Comparison of ENCODE assay signal across 19 cellular contexts in the genomic region with DNA sequence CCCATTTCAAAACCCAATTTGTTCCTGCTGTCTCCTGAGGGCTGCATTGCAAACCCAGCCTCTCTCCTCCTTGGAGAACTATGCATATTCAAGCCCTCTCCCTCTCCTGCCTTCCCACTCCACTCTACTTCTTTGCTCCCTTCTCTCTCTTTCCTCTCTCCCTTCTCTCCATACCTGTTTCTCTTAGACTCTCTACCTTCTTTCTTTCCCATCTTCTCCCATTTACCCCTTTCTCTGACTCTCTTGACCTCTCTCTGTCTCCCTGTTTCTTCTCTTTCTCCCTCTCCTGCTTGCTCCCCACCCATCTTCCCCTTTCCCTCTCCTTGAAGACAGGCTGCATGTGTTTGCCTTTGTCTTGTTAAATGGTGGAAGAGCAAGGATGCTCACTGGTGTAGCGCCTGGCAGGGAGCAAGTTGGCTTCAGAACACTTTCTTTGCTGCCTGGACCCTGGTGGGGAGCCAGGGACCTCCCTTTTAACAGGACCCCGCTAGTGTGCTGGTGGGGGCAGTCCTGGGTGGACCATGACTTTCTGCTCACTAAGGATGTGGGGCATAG.
"Had no signal": no experiment of that assay in that cellular context is flagged by ENCODE, and none has a peak within 500 bp of the region (broad histone marks: within the 10 kb centered on the region; RNA-seq: fewer than 3 reads in every experiment).

No MANE protein-coding gene starts in this region.

- DNase-seq: esophagus squamous epithelium; left colon; naive B cell; retina; right lobe of liver; spleen; stimulated activated CD4-positive, alpha-beta T cell treated with anti-CD3 and anti-CD28 coated beads, Interleukin-15, amount 100 ng/mL, for 24 hours; stimulated activated CD4-positive, alpha-beta T cell treated with anti-CD3 and anti-CD28 coated beads, Interleukin-1b, Interleukin-23, amount 100 ng/mL, for 48 hours; stimulated activated CD4-positive, alpha-beta T cell treated with anti-CD3 and anti-CD28 coated beads, Interleukin-4, amount 100 ng/mL, for 24 hours; tibial artery; upper lobe of right lung had no signal

- H3K9me3 ChIP-seq: esophagus squamous epithelium, neutrophil, psoas muscle, right lobe of liver, spleen, tibial artery, upper lobe of right lung had no signal

- H3K4me3 ChIP-seq: esophagus squamous epithelium, psoas muscle, right lobe of liver, spleen, tibial artery, upper lobe of right lung had no signal

- H3K27me3 ChIP-seq: esophagus squamous epithelium, right lobe of liver, tibial artery, upper lobe of right lung had no signal

- FAIRE-seq: colon had no signal

- H3K9me3 Mint-ChIP-seq: dendritic cell treated with granulocyte-macrophage colony-stimulating factor and Interleukin-4, amounts not matched to agents 40 ng/mL and 50 ng/mL, for 4 days; naive B cell; nephron; stimulated activated memory B cell treated with anti-CD40 and anti-IgM and Interleukin-4, amounts not matched to agents 10 μg/mL and 1 μg/mL and 100 μg/mL, for 72 hours; stimulated activated naive CD8-positive, alpha-beta T cell treated with anti-CD3 and anti-CD28 coated beads, Interleukin-15, Interleukin-2, amounts not matched to agents 100 ng/mL and 50 ng/mL, for 24 hours had no signal

- H3K36me3 Mint-ChIP-seq: naive B cell; stimulated activated memory B cell treated with anti-CD40 and anti-IgM and Interleukin-4, amounts not matched to agents 10 μg/mL and 1 μg/mL and 100 μg/mL, for 72 hours had no signal

- H3K4me1 Mint-ChIP-seq: naive B cell; stimulated activated memory B cell treated with anti-CD40 and anti-IgM and Interleukin-4, amounts not matched to agents 10 μg/mL and 1 μg/mL and 100 μg/mL, for 72 hours had no signal

- H3K4me3 Mint-ChIP-seq: dendritic cell treated with granulocyte-macrophage colony-stimulating factor and Interleukin-4, amounts not matched to agents 40 ng/mL and 50 ng/mL, for 4 days; naive B cell; nephron; stimulated activated memory B cell treated with anti-CD40 and anti-IgM and Interleukin-4, amounts not matched to agents 10 μg/mL and 1 μg/mL and 100 μg/mL, for 72 hours; stimulated activated naive CD8-positive, alpha-beta T cell treated with anti-CD3 and anti-CD28 coated beads, Interleukin-15, Interleukin-2, amounts not matched to agents 100 ng/mL and 50 ng/mL, for 24 hours had no signal

- H3K36me3 ChIP-seq: esophagus squamous epithelium, neutrophil, right lobe of liver, spleen, tibial artery, upper lobe of right lung had no signal

- H3K27me3 Mint-ChIP-seq: stimulated activated naive CD8-positive, alpha-beta T cell treated with anti-CD3 and anti-CD28 coated beads, Interleukin-15, Interleukin-2, amounts not matched to agents 100 ng/mL and 50 ng/mL, for 24 hours had no signal

- H3K27ac Mint-ChIP-seq: dendritic cell treated with granulocyte-macrophage colony-stimulating factor and Interleukin-4, amounts not matched to agents 40 ng/mL and 50 ng/mL, for 4 days; naive B cell; nephron; stimulated activated memory B cell treated with anti-CD40 and anti-IgM and Interleukin-4, amounts not matched to agents 10 μg/mL and 1 μg/mL and 100 μg/mL, for 72 hours; stimulated activated naive CD8-positive, alpha-beta T cell treated with anti-CD3 and anti-CD28 coated beads, Interleukin-15, Interleukin-2, amounts not matched to agents 100 ng/mL and 50 ng/mL, for 24 hours had no signal

- H3K4me1 ChIP-seq: foreskin keratinocyte, psoas muscle, right lobe of liver, tibial artery, upper lobe of right lung had no signal

- H3K27ac ChIP-seq: esophagus squamous epithelium, foreskin keratinocyte, neutrophil, psoas muscle, right lobe of liver, spleen, tibial artery, upper lobe of right lung had no signal
